30 cellular contexts compared by ENCODE assay signal in genomic region chr13:64423467-64423866, GRCh38.
"Had no signal": no experiment of that assay in that cellular context is flagged by ENCODE, and none has a peak within 500 bp of the region (broad histone marks: within the 10 kb centered on the region; RNA-seq: fewer than 3 reads in every experiment).

No MANE protein-coding gene starts in this region.

- H3K4me2 ChIP-seq: neural progenitor cell, smooth muscle cell had no signal

- H3K9me3 Mint-ChIP-seq: nephron; neural progenitor cell; stimulated activated naive B cell treated with anti-CD40 and anti-IgM and Interleukin-4, amounts not matched to agents 10 μg/mL and 1 μg/mL and 100 μg/mL, for 72 hours; stimulated activated naive CD8-positive, alpha-beta T cell treated with anti-CD3 and anti-CD28 coated beads, Interleukin-15, Interleukin-2, amounts not matched to agents 100 ng/mL and 50 ng/mL, for 24 hours; type B pancreatic cell had no signal

- H3K79me2 ChIP-seq: parathyroid adenoma had no signal

- H3K36me3 ChIP-seq: neural progenitor cell, ovary, spleen, suprapubic skin, tibial artery, transverse colon, upper lobe of right lung had no signal

- H3K9ac ChIP-seq: neural progenitor cell, parathyroid adenoma had no signal

- H3K4me3 Mint-ChIP-seq: naive thymus-derived CD4-positive, alpha-beta T cell; natural killer cell; nephron; neural progenitor cell; stimulated activated effector memory CD8-positive, alpha-beta T cell treated with anti-CD3 and anti-CD28 coated beads, Interleukin-12 subunit alpha, Interleukin-12 subunit beta, amount 100 ng/mL, for 72 hours; stimulated activated naive B cell treated with anti-CD40 and anti-IgM and Interleukin-4, amounts not matched to agents 10 μg/mL and 1 μg/mL and 100 μg/mL, for 72 hours; stimulated activated naive CD8-positive, alpha-beta T cell treated with anti-CD3 and anti-CD28 coated beads, Interleukin-15, Interleukin-2, amounts not matched to agents 100 ng/mL and 50 ng/mL, for 24 hours; type B pancreatic cell had no signal

- ATAC-seq: naive thymus-derived CD4-positive, alpha-beta T cell; natural killer cell; psoas muscle; right cardiac atrium; sciatic nerve; stimulated activated effector memory CD8-positive, alpha-beta T cell treated with anti-CD3 and anti-CD28 coated beads, Interleukin-12 subunit alpha, Interleukin-12 subunit beta, amount 100 ng/mL, for 72 hours; stimulated activated naive B cell treated with anti-CD40 and anti-IgM and Interleukin-4, amounts not matched to agents 10 μg/mL and 1 μg/mL and 100 μg/mL, for 72 hours; upper lobe of right lung had no signal

- H3K27ac Mint-ChIP-seq: naive thymus-derived CD4-positive, alpha-beta T cell; natural killer cell; nephron; neural progenitor cell; progenitor cell of endocrine pancreas; stimulated activated effector memory CD8-positive, alpha-beta T cell treated with anti-CD3 and anti-CD28 coated beads, Interleukin-12 subunit alpha, Interleukin-12 subunit beta, amount 100 ng/mL, for 72 hours; stimulated activated naive B cell treated with anti-CD40 and anti-IgM and Interleukin-4, amounts not matched to agents 10 μg/mL and 1 μg/mL and 100 μg/mL, for 72 hours; stimulated activated naive CD8-positive, alpha-beta T cell treated with anti-CD3 and anti-CD28 coated beads, Interleukin-15, Interleukin-2, amounts not matched to agents 100 ng/mL and 50 ng/mL, for 24 hours; type B pancreatic cell had no signal

- H3K27ac ChIP-seq: neural progenitor cell, ovary, parathyroid adenoma, psoas muscle, skin epidermis, spleen, suprapubic skin, testis, tibial artery, transverse colon, upper lobe of right lung, uterus had no signal

- H3K4me3 ChIP-seq: neural progenitor cell, ovary, psoas muscle, skin epidermis, smooth muscle cell, spleen, suprapubic skin, testis, tibial artery, transverse colon, upper lobe of right lung, uterus had no signal

- H3K4me1 Mint-ChIP-seq: naive thymus-derived CD4-positive, alpha-beta T cell; natural killer cell; nephron; neural progenitor cell; stimulated activated effector memory CD8-positive, alpha-beta T cell treated with anti-CD3 and anti-CD28 coated beads, Interleukin-12 subunit alpha, Interleukin-12 subunit beta, amount 100 ng/mL, for 72 hours; stimulated activated naive B cell treated with anti-CD40 and anti-IgM and Interleukin-4, amounts not matched to agents 10 μg/mL and 1 μg/mL and 100 μg/mL, for 72 hours had no signal

- DNase-seq: naive thymus-derived CD4-positive, alpha-beta T cell; natural killer cell; occipital lobe; ovary; psoas muscle; right cardiac atrium; stimulated activated CD4-positive, alpha-beta T cell treated with anti-CD3 and anti-CD28 coated beads, Interleukin-15, amount 100 ng/mL, for 24 hours; stimulated activated CD4-positive, alpha-beta T cell treated with anti-CD3 and anti-CD28 coated beads, Interleukin-2, amount 100 ng/mL, for 24 hours; stimulated activated CD4-positive, alpha-beta T cell treated with anti-CD3 and anti-CD28 coated beads, Interleukin-2, amount 100 ng/mL, for 48 hours; stimulated activated CD4-positive, alpha-beta T cell treated with anti-CD3 and anti-CD28 coated beads, Interleukin-4, amount 100 ng/mL, for 24 hours; stimulated activated naive B cell treated with anti-CD40 and anti-IgM and Interleukin-4, amounts not matched to agents 10 μg/mL and 1 μg/mL and 100 μg/mL, for 72 hours; stimulated activated naive CD4-positive, alpha-beta T cell treated with Interleukin-2 at 50 U/mL for 16 hours; substantia nigra; testis; tibial artery; transverse colon; upper lobe of right lung; uterus had no signal

- H3K4me1 ChIP-seq: neural progenitor cell, parathyroid adenoma, psoas muscle, spleen, suprapubic skin, testis, tibial artery, transverse colon, upper lobe of right lung, uterus had no signal

- H3K27me3 ChIP-seq: neural progenitor cell, ovary, spleen, suprapubic skin, testis, tibial artery, transverse colon, upper lobe of right lung, uterus had no signal

- H2AFZ ChIP-seq: neural progenitor cell, parathyroid adenoma had no signal

- H3K27me3 Mint-ChIP-seq: naive thymus-derived CD4-positive, alpha-beta T cell; progenitor cell of endocrine pancreas; stimulated activated naive B cell treated with anti-CD40 and anti-IgM and Interleukin-4, amounts not matched to agents 10 μg/mL and 1 μg/mL and 100 μg/mL, for 72 hours; stimulated activated naive CD8-positive, alpha-beta T cell treated with anti-CD3 and anti-CD28 coated beads, Interleukin-15, Interleukin-2, amounts not matched to agents 100 ng/mL and 50 ng/mL, for 24 hours; type B pancreatic cell had no signal

- H3K9me3 ChIP-seq: ovary, psoas muscle, suprapubic skin, testis, tibial artery, transverse colon, upper lobe of right lung, uterus had no signal
